In genomic region chr2:239597216-239597615, GRCh38 we compare ENCODE assay signal across 25 cellular contexts.
DNase-seq lines count a peak whose midpoint lies in the region; ATAC-seq and TF ChIP-seq lines count a peak whose summit lies in the region.
"Had no signal": no experiment of that assay in that cellular context is flagged by ENCODE, and none has a peak within 500 bp of the region (broad histone marks: within the 10 kb centered on the region; RNA-seq: fewer than 3 reads in every experiment).

No MANE protein-coding gene starts in this region.

- H3K27ac ChIP-seq in lower lobe of right lung (no peak overlapping the region), upper lobe of right lung (no peak overlapping the region)
- H3K27ac ChIP-seq in naive thymus-derived CD4-positive, alpha-beta T cell (ENCODE audit: low read depth, low read length), result no peak overlapping the region
- H3K27ac ChIP-seq: GM23248, neutrophil, psoas muscle, thyroid gland, VCaP had no signal

- H3K9me3 Mint-ChIP-seq in naive thymus-derived CD4-positive, alpha-beta T cell, result peaks cover 0 to 10% (median 0%) of the 10 kb centered on the region in 11 donors
- H3K9me3 Mint-ChIP-seq: CD8-positive, alpha-beta memory T cell had no signal

- H3K4me3 ChIP-seq in lower lobe of right lung, result no peak overlapping the region
- no peak overlapping the region for H3K4me3 ChIP-seq in upper lobe of right lung
- H3K4me3 ChIP-seq in naive thymus-derived CD4-positive, alpha-beta T cell (ENCODE audit: low read length), result no peak overlapping the region
- H3K4me3 ChIP-seq: GM23248, psoas muscle, thyroid gland had no signal

- TF ChIP-seq CTCF in lower lobe of right lung (IDR thresholded peaks at IDR 0.05) (no peak), upper lobe of right lung (IDR thresholded peaks at IDR 0.05) (no peak)

- H3K27me3 ChIP-seq in lower lobe of right lung (ENCODE audit: low read depth) (no peaks in the 10 kb centered on the region), upper lobe of right lung (no peaks in the 10 kb centered on the region)
- no peaks in the 10 kb centered on the region for H3K27me3 ChIP-seq in naive thymus-derived CD4-positive, alpha-beta T cell (ENCODE audit: control insufficient read depth in 2 of 2, insufficient read depth in 2 of 2, low read length in 2 of 2)
- H3K27me3 ChIP-seq: neutrophil, thyroid gland had no signal

- intact Hi-C loops in lower lobe of right lung (cut with DNase I) (no loop called here), upper lobe of right lung (cut with DNase I) (no loop called here)
- intact Hi-C loops in naive thymus-derived CD4-positive, alpha-beta T cell (cut with micrococcal nuclease), result no loop called here

- H3K36me3 ChIP-seq in lower lobe of right lung, result no peaks in the 10 kb centered on the region
- no peaks in the 10 kb centered on the region for H3K36me3 ChIP-seq in upper lobe of right lung
- no peaks in the 10 kb centered on the region for H3K36me3 ChIP-seq in naive thymus-derived CD4-positive, alpha-beta T cell (ENCODE audit: control insufficient read depth in 2 of 3, insufficient read depth in 3 of 3, low read length in 3 of 3)
- H3K36me3 ChIP-seq: neutrophil, thyroid gland had no signal

- CTCF ChIA-PET in naive thymus-derived CD4-positive, alpha-beta T cell (lab: Charles Lee), result interaction anchor here (0.8 kb wide), 1 partner anchor 311 kb away, joined by 3 read pairs; no protein-coding TSS in a partner anchor

- peaks cover 0 to 12% (median 3%) of the 10 kb centered on the region in 7 donors for H3K4me1 Mint-ChIP-seq in naive thymus-derived CD4-positive, alpha-beta T cell
- H3K4me1 Mint-ChIP-seq: B cell had no signal

- H3K9me3 ChIP-seq in lower lobe of right lung (no peaks in the 10 kb centered on the region), upper lobe of right lung (no peaks in the 10 kb centered on the region)
- no peaks in the 10 kb centered on the region for H3K9me3 ChIP-seq in naive thymus-derived CD4-positive, alpha-beta T cell (ENCODE audit: control insufficient read depth in 2 of 3, low read length in 3 of 3)
- H3K9me3 ChIP-seq: neutrophil, psoas muscle, thyroid gland had no signal

- H3K4me3 Mint-ChIP-seq in naive thymus-derived CD4-positive, alpha-beta T cell, result no peak overlapping the region
- H3K4me3 Mint-ChIP-seq: activated naive CD8-positive, alpha-beta T cell treated with anti-CD3 and anti-CD28 coated beads, Interleukin-2, amount 50 U/mL, for 24 hours; B cell had no signal

- POLR2A ChIA-PET in naive thymus-derived CD4-positive, alpha-beta T cell (lab: Charles Lee), result no interaction called here

- H3K27ac Mint-ChIP-seq in naive thymus-derived CD4-positive, alpha-beta T cell, result no peak overlapping the region
- H3K27ac Mint-ChIP-seq: activated naive CD8-positive, alpha-beta T cell treated with anti-CD3 and anti-CD28 coated beads, Interleukin-2, amount 50 U/mL, for 24 hours; B cell had no signal

- H3K36me3 Mint-ChIP-seq in naive thymus-derived CD4-positive, alpha-beta T cell, result no peaks in the 10 kb centered on the region
- H3K36me3 Mint-ChIP-seq: CD8-positive, alpha-beta memory T cell had no signal

- ATAC-seq in lower lobe of right lung (no peak), upper lobe of right lung (no peak)
- no peak for ATAC-seq in naive thymus-derived CD4-positive, alpha-beta T cell
- ATAC-seq: activated naive CD8-positive, alpha-beta T cell treated with anti-CD3 and anti-CD28 coated beads, Interleukin-2, amount 50 U/mL, for 24 hours; Panc1; psoas muscle; stimulated activated naive CD8-positive, alpha-beta T cell treated with anti-CD3 and anti-CD28 coated beads, Interleukin-15, Interleukin-2, amounts not matched to agents 100 U/mL and 50 U/mL, for 24 hours had no signal

- peak; percentile 48 for DNase-seq in activated effector memory CD4-positive, alpha-beta T cell treated with anti-CD3 and anti-CD28 coated beads, Interleukin-2, amount 50 U/mL, for 16 hours
- no peak for DNase-seq in activated effector memory CD4-positive, alpha-beta T cell treated with Interleukin-2 at 50 U/mL for 16 hours
- peak; percentile 46 for DNase-seq in activated CD8-positive, alpha-beta memory T cell treated with anti-CD3 and anti-CD28 coated beads, Interleukin-2, amount 50 U/mL, for 48 hours
- peak; percentile 28 for DNase-seq in lower lobe of right lung
- DNase-seq in upper lobe of right lung, result peak; percentile 33
- DNase-seq in naive thymus-derived CD4-positive, alpha-beta T cell, result no peak
- no peak for DNase-seq in NCI-H2107 treated with DMSO at 0.1 percent for 48 hours (lab: John Stamatoyannopoulos, UW; ENCODE audit: unreplicated experiment)
- DNase-seq in NCI-H2196 (lab: John Stamatoyannopoulos, UW; ENCODE audit: unreplicated experiment), result no peak
- DNase-seq: activated gamma-delta T cell treated with Interleukin-2 at 50 U/mL for 16 hours; activated naive CD8-positive, alpha-beta T cell treated with anti-CD3 and anti-CD28 coated beads, Interleukin-2, amount 50 U/mL, for 24 hours; CD8-positive, alpha-beta memory T cell; cerebellar nuclear complex; GM23248; Kasumi-1; NCI-H1092 treated with DMSO at 0.1 percent for 48 hours; NCI-H187 treated with DMSO at 0.1 percent for 48 hours; NCI-H526; SIG-M5; stimulated activated naive CD8-positive, alpha-beta T cell treated with anti-CD3 and anti-CD28 coated beads, Interleukin-15, Interleukin-2, amounts not matched to agents 100 U/mL and 50 U/mL, for 24 hours; thyroid gland had no signal

- H3K27me3 Mint-ChIP-seq in naive thymus-derived CD4-positive, alpha-beta T cell, result no peaks in the 10 kb centered on the region
- H3K27me3 Mint-ChIP-seq: activated naive CD8-positive, alpha-beta T cell treated with anti-CD3 and anti-CD28 coated beads, Interleukin-2, amount 50 U/mL, for 24 hours; B cell had no signal

- no peaks in the 10 kb centered on the region for H3K4me1 ChIP-seq in lower lobe of right lung
- H3K4me1 ChIP-seq in upper lobe of right lung, result no peaks in the 10 kb centered on the region
- peaks cover 2 to 10% of the 10 kb centered on the region in 2 donors for H3K4me1 ChIP-seq in naive thymus-derived CD4-positive, alpha-beta T cell (ENCODE audit: control insufficient read depth in 2 of 2, insufficient read depth in 2 of 2, low read length in 2 of 2)
- H3K4me1 ChIP-seq: psoas muscle, thyroid gland had no signal

Comparison
In these comparisons a context has a peak if more than half of its experiments do, and no peak if none do; other contexts are left out.
1. DNase-seq: peak in activated effector memory CD4-positive, alpha-beta T cell treated with anti-CD3 and anti-CD28 coated beads, Interleukin-2, amount 50 U/mL, for 16 hours (single experiment), activated CD8-positive, alpha-beta memory T cell treated with anti-CD3 and anti-CD28 coated beads, Interleukin-2, amount 50 U/mL, for 48 hours (single experiment), lower lobe of right lung (single experiment) and upper lobe of right lung (single experiment); none in activated effector memory CD4-positive, alpha-beta T cell treated with Interleukin-2 at 50 U/mL for 16 hours (single experiment), naive thymus-derived CD4-positive, alpha-beta T cell (0 of 9), NCI-H2107 treated with DMSO at 0.1 percent for 48 hours (single experiment) and NCI-H2196 (single experiment).